Comparison of ENCODE assay signal across 15 cellular contexts in the genomic region with DNA sequence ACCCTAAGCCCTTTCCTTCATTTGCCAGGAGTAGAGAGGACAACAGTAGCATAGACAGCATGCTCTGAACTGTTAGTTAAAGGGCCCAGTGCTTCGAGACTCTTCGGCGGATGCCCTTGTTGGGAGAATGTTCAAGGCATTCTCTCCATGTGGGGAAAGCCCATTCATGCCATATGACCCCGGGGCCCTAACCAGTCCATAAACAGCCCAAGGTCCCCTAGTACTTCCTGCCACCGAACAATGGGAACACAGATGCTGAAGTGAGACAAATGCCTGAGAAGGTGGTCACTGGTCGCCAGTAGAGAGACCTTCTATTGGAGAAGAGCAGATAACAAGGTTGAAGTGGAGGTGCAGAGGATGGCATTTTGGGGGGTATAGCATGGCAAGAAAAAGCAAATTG.
"Had no signal": no experiment of that assay in that cellular context is flagged by ENCODE, and none has a peak within 500 bp of the region (broad histone marks: within the 10 kb centered on the region; RNA-seq: fewer than 3 reads in every experiment).

No MANE protein-coding gene starts in this region.

- DNase-seq: activated CD4-positive, CD25-positive, alpha-beta regulatory T cell; activated gamma-delta T cell treated with Interleukin-2 at 50 U/mL for 16 hours; activated T-cell treated with anti-CD3 and anti-CD28 coated beads, Interleukin-2, amount 50 U/mL, for 4 hours; adrenal gland; caudate nucleus; effector memory CD4-positive, alpha-beta T cell; left colon; ovary; sigmoid colon; SK-N-SH; stimulated activated CD4-positive, alpha-beta T cell treated with anti-CD3 and anti-CD28 coated beads, Interleukin-12 subunit alpha, Interleukin-12 subunit beta, amount 100 ng/mL, for 4 hours; stomach; T-helper 2 cell had no signal

- H3K9me3 ChIP-seq: adrenal gland, ovary, sigmoid colon, SK-N-SH, stomach, thoracic aorta had no signal

- H3K27ac ChIP-seq: adrenal gland, coronary artery, ovary, sigmoid colon, stomach, thoracic aorta had no signal

- H3K4me3 Mint-ChIP-seq: activated T-cell treated with anti-CD3 and anti-CD28 coated beads, Interleukin-2, amount 50 U/mL, for 4 hours had no signal

- H3K27me3 ChIP-seq: adrenal gland, ovary, sigmoid colon, stomach had no signal

- H3K4me1 ChIP-seq: adrenal gland had no signal

- H3K4me3 ChIP-seq: adrenal gland, coronary artery, ovary, sigmoid colon, stomach, thoracic aorta had no signal

- H3K9ac ChIP-seq: SK-N-SH had no signal

- H3K9me3 Mint-ChIP-seq: activated T-cell treated with anti-CD3 and anti-CD28 coated beads, Interleukin-2, amount 50 U/mL, for 4 hours had no signal

- ATAC-seq: activated T-cell treated with anti-CD3 and anti-CD28 coated beads, Interleukin-2, amount 50 U/mL, for 4 hours; left colon had no signal

- H3K4me2 ChIP-seq: SK-N-SH had no signal
